1 cellular context compared by ENCODE assay signal in the genomic region with DNA sequence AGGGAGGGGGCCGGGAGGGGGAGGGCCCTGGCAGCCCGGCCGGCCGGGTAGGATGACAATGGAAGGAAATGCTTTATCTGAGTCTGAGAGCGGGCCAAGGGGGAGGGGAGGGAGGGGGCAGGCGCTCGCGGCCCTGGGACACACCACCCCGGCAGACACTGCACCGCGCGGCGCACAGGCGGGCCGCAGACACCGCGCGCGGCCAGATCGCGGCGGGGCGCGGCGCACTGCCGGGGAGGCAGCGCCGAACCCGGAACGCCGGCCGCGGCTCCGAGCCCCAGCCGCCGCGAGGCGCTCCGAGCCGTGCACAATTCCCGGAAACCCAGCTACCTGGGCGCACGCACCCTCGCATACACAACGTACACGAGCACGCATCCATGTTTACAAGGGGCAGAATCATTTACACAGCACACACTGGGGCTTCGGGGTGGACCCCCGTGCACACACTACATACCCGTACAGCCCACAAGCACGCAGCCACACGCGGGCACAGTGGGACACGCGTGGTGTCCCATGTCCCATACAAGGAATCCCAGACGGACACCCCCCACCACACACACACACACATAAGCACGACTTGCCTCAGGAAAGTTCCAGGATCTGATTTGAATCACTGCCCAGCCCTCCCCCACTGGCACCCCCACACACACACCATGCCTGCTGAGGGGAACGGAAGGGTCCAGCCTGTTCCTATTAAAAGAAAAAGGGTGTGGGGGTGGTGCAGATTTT.
TF ChIP-seq lines count a peak whose summit lies in the region.

A gene (minus strand): TSS at position 2 of the 729 bp plus-strand sequence. CDS start 118 bp downstream, outside the sequence.

TF ChIP-seq in HEK293, 187 proteins besides CTCF, POLR2A, EP300 and RAD21 (continued from another document):
- TF ChIP-seq, protein P1, sequence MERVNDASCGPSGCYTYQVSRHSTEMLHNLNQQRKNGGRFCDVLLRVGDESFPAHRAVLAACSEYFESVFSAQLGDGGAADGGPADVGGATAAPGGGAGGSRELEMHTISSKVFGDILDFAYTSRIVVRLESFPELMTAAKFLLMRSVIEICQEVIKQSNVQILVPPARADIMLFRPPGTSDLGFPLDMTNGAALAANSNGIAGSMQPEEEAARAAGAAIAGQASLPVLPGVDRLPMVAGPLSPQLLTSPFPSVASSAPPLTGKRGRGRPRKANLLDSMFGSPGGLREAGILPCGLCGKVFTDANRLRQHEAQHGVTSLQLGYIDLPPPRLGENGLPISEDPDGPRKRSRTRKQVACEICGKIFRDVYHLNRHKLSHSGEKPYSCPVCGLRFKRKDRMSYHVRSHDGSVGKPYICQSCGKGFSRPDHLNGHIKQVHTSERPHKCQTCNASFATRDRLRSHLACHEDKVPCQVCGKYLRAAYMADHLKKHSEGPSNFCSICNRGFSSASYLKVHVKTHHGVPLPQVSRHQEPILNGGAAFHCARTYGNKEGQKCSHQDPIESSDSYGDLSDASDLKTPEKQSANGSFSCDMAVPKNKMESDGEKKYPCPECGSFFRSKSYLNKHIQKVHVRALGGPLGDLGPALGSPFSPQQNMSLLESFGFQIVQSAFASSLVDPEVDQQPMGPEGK (tag by site-specific recombination; IDR thresholded peaks at IDR 0.05): peak; percentile 88
- TF ChIP-seq ZNF768 (tag by site-specific recombination; IDR thresholded peaks at IDR 0.05) (no peak), ZNF423 (tag by site-specific recombination; IDR thresholded peaks at IDR 0.05) (no peak), ZNF24 (tag by site-specific recombination; IDR thresholded peaks at IDR 0.05) (no peak), KLF7 (tag by site-specific recombination; IDR thresholded peaks at IDR 0.05; ENCODE audit: borderline replicate concordance) (no peak), ZNF677 (tag by site-specific recombination; IDR thresholded peaks at IDR 0.05) (0 out of 2 replicates have a peak, but pooled peaks have one; percentile 24), ZFP41 (tag by site-specific recombination; IDR thresholded peaks at IDR 0.05; ENCODE audit: borderline replicate concordance) (no peak), IKZF3 (tag by site-specific recombination; IDR thresholded peaks at IDR 0.05) (no peak), ZNF521 (tag by site-specific recombination; IDR thresholded peaks at IDR 0.05) (no peak), ZNF266 (tag by site-specific recombination; IDR thresholded peaks at IDR 0.05; ENCODE audit: low read depth) (no peak), ZNF830 (tag by site-specific recombination; IDR thresholded peaks at IDR 0.05; ENCODE audit: low read depth) (no peak), ZNF223 (tag by site-specific recombination; IDR thresholded peaks at IDR 0.05) (peak; percentile 11; the same call in 1 of the 2 replicates), ZNF549 (tag by site-specific recombination; IDR thresholded peaks at IDR 0.05) (no peak), ZNF292 (tag by site-specific recombination; IDR thresholded peaks at IDR 0.05; ENCODE audit: borderline replicate concordance, low read depth) (no peak), ZNF785 (tag by site-specific recombination; IDR thresholded peaks at IDR 0.05) (0 out of 2 replicates have a peak, but pooled peaks have one; percentile 52), ZNF558 (tag by site-specific recombination; IDR thresholded peaks at IDR 0.05) (no peak), ZNF239 (tag by site-specific recombination; IDR thresholded peaks at IDR 0.05) (no peak), ZNF791 (tag by site-specific recombination; IDR thresholded peaks at IDR 0.05) (no peak), YY2 (tag by site-specific recombination; IDR thresholded peaks at IDR 0.05) (peak; percentile 62; the same call in 1 of the 2 replicates), ZNF571 (tag by site-specific recombination; IDR thresholded peaks at IDR 0.05) (no peak), ZFP3 (tag by site-specific recombination; IDR thresholded peaks at IDR 0.05; ENCODE audit: low read depth) (no peak), ZNF211 (tag by site-specific recombination; IDR thresholded peaks at IDR 0.05; ENCODE audit: low read depth) (no peak), BCL11A (tag by site-specific recombination; IDR thresholded peaks at IDR 0.05; ENCODE audit: low read depth) (no peak), ZBTB20 (tag by site-specific recombination; IDR thresholded peaks at IDR 0.05) (peak; percentile 87; the same call in 1 of the 2 replicates), ZIC2 (tag by site-specific recombination; IDR thresholded peaks at IDR 0.05) (0 out of 2 replicates have a peak, but pooled peaks have one; percentile 27), ZNF10 (tag by site-specific recombination; IDR thresholded peaks at IDR 0.05) (no peak), OSR2 (tag by site-specific recombination; IDR thresholded peaks at IDR 0.05) (no peak), SP2 (tag by site-specific recombination; IDR thresholded peaks at IDR 0.05) (peak; percentile 36), ZNF629 (tag by site-specific recombination; IDR thresholded peaks at IDR 0.05) (no peak), ZNF114 (tag by site-specific recombination; IDR thresholded peaks at IDR 0.05) (no peak), ZBTB21 (tag by site-specific recombination; IDR thresholded peaks at IDR 0.05) (no peak), ZNF416 (tag by site-specific recombination; IDR thresholded peaks at IDR 0.05) (no peak), ZNF140 (tag by site-specific recombination; IDR thresholded peaks at IDR 0.05) (no peak), KLF1 (tag by site-specific recombination; IDR thresholded peaks at IDR 0.05) (no peak), ZNF433 (tag by site-specific recombination; IDR thresholded peaks at IDR 0.05; ENCODE audit: low read depth) (no peak), ZNF610 (tag by site-specific recombination; IDR thresholded peaks at IDR 0.05; ENCODE audit: borderline replicate concordance) (no peak), ZSCAN30 (tag by site-specific recombination; IDR thresholded peaks at IDR 0.05) (no peak), ZNF175 (tag by site-specific recombination; IDR thresholded peaks at IDR 0.05) (no peak)
- TF ChIP-seq, protein P2, sequence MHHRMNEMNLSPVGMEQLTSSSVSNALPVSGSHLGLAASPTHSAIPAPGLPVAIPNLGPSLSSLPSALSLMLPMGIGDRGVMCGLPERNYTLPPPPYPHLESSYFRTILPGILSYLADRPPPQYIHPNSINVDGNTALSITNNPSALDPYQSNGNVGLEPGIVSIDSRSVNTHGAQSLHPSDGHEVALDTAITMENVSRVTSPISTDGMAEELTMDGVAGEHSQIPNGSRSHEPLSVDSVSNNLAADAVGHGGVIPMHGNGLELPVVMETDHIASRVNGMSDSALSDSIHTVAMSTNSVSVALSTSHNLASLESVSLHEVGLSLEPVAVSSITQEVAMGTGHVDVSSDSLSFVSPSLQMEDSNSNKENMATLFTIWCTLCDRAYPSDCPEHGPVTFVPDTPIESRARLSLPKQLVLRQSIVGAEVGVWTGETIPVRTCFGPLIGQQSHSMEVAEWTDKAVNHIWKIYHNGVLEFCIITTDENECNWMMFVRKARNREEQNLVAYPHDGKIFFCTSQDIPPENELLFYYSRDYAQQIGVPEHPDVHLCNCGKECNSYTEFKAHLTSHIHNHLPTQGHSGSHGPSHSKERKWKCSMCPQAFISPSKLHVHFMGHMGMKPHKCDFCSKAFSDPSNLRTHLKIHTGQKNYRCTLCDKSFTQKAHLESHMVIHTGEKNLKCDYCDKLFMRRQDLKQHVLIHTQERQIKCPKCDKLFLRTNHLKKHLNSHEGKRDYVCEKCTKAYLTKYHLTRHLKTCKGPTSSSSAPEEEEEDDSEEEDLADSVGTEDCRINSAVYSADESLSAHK (tag by site-specific recombination; IDR thresholded peaks at IDR 0.05): no peak
- TF ChIP-seq, protein P3, sequence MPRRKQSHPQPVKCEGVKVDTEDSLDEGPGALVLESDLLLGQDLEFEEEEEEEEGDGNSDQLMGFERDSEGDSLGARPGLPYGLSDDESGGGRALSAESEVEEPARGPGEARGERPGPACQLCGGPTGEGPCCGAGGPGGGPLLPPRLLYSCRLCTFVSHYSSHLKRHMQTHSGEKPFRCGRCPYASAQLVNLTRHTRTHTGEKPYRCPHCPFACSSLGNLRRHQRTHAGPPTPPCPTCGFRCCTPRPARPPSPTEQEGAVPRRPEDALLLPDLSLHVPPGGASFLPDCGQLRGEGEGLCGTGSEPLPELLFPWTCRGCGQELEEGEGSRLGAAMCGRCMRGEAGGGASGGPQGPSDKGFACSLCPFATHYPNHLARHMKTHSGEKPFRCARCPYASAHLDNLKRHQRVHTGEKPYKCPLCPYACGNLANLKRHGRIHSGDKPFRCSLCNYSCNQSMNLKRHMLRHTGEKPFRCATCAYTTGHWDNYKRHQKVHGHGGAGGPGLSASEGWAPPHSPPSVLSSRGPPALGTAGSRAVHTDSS (tag by site-specific recombination; IDR thresholded peaks at IDR 0.05): no peak
- TF ChIP-seq, protein P4, sequence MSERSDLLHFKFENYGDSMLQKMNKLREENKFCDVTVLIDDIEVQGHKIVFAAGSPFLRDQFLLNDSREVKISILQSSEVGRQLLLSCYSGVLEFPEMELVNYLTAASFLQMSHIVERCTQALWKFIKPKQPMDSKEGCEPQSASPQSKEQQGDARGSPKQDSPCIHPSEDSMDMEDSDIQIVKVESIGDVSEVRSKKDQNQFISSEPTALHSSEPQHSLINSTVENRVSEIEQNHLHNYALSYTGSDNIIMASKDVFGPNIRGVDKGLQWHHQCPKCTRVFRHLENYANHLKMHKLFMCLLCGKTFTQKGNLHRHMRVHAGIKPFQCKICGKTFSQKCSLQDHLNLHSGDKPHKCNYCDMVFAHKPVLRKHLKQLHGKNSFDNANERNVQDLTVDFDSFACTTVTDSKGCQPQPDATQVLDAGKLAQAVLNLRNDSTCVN (tag by site-specific recombination; optimal IDR thresholded peaks at IDR 0.05): peak; percentile 93
- TF ChIP-seq, protein P5, sequence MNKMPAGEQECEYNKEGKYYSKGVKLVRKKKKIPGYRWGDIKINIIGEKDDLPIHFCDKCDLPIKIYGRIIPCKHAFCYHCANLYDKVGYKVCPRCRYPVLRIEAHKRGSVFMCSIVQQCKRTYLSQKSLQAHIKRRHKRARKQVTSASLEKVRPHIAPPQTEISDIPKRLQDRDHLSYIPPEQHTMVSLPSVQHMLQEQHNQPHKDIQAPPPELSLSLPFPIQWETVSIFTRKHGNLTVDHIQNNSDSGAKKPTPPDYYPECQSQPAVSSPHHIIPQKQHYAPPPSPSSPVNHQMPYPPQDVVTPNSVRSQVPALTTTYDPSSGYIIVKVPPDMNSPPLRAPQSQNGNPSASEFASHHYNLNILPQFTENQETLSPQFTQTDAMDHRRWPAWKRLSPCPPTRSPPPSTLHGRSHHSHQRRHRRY (tag by site-specific recombination; IDR thresholded peaks at IDR 0.05): no peak
- TF ChIP-seq, protein P6, sequence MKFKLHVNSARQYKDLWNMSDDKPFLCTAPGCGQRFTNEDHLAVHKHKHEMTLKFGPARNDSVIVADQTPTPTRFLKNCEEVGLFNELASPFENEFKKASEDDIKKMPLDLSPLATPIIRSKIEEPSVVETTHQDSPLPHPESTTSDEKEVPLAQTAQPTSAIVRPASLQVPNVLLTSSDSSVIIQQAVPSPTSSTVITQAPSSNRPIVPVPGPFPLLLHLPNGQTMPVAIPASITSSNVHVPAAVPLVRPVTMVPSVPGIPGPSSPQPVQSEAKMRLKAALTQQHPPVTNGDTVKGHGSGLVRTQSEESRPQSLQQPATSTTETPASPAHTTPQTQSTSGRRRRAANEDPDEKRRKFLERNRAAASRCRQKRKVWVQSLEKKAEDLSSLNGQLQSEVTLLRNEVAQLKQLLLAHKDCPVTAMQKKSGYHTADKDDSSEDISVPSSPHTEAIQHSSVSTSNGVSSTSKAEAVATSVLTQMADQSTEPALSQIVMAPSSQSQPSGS (tag by site-specific recombination; IDR thresholded peaks at IDR 0.05; ENCODE audit: low read depth): no peak
- TF ChIP-seq, protein P7, sequence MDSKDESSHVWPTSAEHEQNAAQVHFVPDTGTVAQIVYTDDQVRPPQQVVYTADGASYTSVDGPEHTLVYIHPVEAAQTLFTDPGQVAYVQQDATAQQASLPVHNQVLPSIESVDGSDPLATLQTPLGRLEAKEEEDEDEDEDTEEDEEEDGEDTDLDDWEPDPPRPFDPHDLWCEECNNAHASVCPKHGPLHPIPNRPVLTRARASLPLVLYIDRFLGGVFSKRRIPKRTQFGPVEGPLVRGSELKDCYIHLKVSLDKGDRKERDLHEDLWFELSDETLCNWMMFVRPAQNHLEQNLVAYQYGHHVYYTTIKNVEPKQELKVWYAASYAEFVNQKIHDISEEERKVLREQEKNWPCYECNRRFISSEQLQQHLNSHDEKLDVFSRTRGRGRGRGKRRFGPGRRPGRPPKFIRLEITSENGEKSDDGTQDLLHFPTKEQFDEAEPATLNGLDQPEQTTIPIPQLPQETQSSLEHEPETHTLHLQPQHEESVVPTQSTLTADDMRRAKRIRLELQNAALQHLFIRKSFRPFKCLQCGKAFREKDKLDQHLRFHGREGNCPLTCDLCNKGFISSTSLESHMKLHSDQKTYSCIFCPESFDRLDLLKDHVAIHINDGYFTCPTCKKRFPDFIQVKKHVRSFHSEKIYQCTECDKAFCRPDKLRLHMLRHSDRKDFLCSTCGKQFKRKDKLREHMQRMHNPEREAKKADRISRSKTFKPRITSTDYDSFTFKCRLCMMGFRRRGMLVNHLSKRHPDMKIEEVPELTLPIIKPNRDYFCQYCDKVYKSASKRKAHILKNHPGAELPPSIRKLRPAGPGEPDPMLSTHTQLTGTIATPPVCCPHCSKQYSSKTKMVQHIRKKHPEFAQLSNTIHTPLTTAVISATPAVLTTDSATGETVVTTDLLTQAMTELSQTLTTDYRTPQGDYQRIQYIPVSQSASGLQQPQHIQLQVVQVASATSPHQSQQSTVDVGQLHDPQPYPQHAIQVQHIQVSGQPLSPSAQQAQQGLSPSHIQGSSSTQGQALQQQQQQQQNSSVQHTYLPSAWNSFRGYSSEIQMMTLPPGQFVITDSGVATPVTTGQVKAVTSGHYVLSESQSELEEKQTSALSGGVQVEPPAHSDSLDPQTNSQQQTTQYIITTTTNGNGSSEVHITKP (tag by site-specific recombination; IDR thresholded peaks at IDR 0.05): no peak
- TF ChIP-seq, protein P8, sequence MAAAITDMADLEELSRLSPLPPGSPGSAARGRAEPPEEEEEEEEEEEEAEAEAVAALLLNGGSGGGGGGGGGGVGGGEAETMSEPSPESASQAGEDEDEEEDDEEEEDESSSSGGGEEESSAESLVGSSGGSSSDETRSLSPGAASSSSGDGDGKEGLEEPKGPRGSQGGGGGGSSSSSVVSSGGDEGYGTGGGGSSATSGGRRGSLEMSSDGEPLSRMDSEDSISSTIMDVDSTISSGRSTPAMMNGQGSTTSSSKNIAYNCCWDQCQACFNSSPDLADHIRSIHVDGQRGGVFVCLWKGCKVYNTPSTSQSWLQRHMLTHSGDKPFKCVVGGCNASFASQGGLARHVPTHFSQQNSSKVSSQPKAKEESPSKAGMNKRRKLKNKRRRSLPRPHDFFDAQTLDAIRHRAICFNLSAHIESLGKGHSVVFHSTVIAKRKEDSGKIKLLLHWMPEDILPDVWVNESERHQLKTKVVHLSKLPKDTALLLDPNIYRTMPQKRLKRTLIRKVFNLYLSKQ (tag by site-specific recombination; IDR thresholded peaks at IDR 0.05; ENCODE audit: borderline replicate concordance): no peak
